9 cellular contexts compared by ENCODE assay signal in the genomic region with DNA sequence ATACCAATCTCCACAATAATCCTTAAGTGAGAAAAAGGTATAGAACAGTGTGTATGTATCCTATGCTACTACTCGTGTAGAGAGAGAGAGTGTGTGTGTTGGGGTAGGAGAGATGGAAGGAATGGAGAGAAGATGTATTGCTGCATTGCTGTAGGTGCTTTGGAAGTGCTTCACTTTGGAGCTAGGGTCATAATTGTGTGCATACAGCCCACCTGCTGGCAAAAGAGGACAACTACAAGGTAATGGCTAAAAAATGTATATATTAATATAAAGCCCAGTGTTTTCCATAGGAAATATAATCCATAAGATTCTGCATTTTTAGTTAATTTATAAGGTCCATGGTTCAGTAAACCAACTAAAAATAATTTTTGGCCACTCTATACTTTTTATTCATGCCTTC. TPM values are rescaled to one million over a fixed set of nuclear protein-coding genes. Genes with fewer than 3 reads are reported as not detected.
DNase-seq lines count a peak whose midpoint lies in the region; ATAC-seq and TF ChIP-seq lines count a peak whose summit lies in the region.
"Had no signal": no experiment of that assay in that cellular context is flagged by ENCODE, and none has a peak within 500 bp of the region (broad histone marks: within the 10 kb centered on the region; RNA-seq: fewer than 3 reads in every experiment).

No MANE protein-coding gene starts in this region.

- peaks cover 5% of the 10 kb centered on the region for H3K4me1 Mint-ChIP-seq in T-helper 17 cell

- TF ChIP-seq CTCF in LNCaP clone FGC (IDR thresholded peaks at IDR 0.05; ENCODE audit: control insufficient read depth, extremely low read depth, insufficient read depth) = peak; percentile 20; the same call in 1 of the 2 replicates

- H3K9me3 ChIP-seq in T-helper 17 cell (ENCODE audit: control insufficient read depth, low read length, poor library complexity, severe bottlenecking) = no peaks in the 10 kb centered on the region
- H3K9me3 ChIP-seq: BLaER1 treated with 17β-estradiol and CSF1 and Interleukin-3, amounts not matched to agents 10 nM and 100 nM had no signal

- H3K27me3 Mint-ChIP-seq in T-helper 17 cell = no peaks in the 10 kb centered on the region

- H3K4me3 Mint-ChIP-seq in T-helper 17 cell = no peak overlapping the region

- no peaks in the 10 kb centered on the region for H3K36me3 Mint-ChIP-seq in T-helper 17 cell (ENCODE audit: low read depth)

- H3K27ac Mint-ChIP-seq in T-helper 17 cell = no peak overlapping the region

- peak; percentile 54 for ATAC-seq in T-helper 17 cell
- ATAC-seq in HG03045 (IDR thresholded peaks at IDR 0.05; ENCODE audit: unreplicated experiment) = no peak
- no peak for ATAC-seq in GM21786 (IDR thresholded peaks at IDR 0.05; ENCODE audit: unreplicated experiment)

- no peak overlapping the region for H3K4me3 ChIP-seq in LNCaP clone FGC (ENCODE audit: low read depth, low read length)
- H3K4me3 ChIP-seq: BLaER1 treated with 17β-estradiol and CSF1 and Interleukin-3, amounts not matched to agents 10 nM and 100 nM had no signal

- peak; percentile 1 for DNase-seq in NCI-H1092 treated with DMSO at 0.1 percent for 48 hours (lab: John Stamatoyannopoulos, UW)
- no peak for DNase-seq in NCI-H1092 (lab: John Stamatoyannopoulos, UW)
- DNase-seq in LNCaP clone FGC (ENCODE audit: low read depth) = no peak
- no peak for DNase-seq in T-helper 17 cell
- peak; percentile 46 to 56 for DNase-seq in lung microvascular endothelial cell (ENCODE audit: low read depth in 2 of 2)
- no peak for DNase-seq in mucosa of gallbladder (ENCODE audit: low spot score)

RNA-seq across cellular contexts. Expression of a gene that starts 36.1 kb away (rescaled TPM):
- 1 to 10 TPM; 2.4 to 3.2 TPM for total RNA-seq in T-helper 17 cell
- 7.8 and 13.9 TPM in 2 replicates for total RNA-seq in lung microvascular endothelial cell
- 16.6 TPM for total RNA-seq in mucosa of gallbladder

RNA-seq across cellular contexts. Expression of a gene that starts 36.2 kb away (rescaled TPM):
- 1 to 10 TPM; 5.7 to 5.9 TPM for total RNA-seq in T-helper 17 cell
- total RNA-seq in lung microvascular endothelial cell = 3.5 and 4.0 TPM in 2 replicates
- total RNA-seq in mucosa of gallbladder = 31.5 TPM

Comparison
In these comparisons a context has a peak if more than half of its experiments do, and no peak if none do; other contexts are left out.
1. DNase-seq: peak in NCI-H1092 treated with DMSO at 0.1 percent for 48 hours (single experiment) and lung microvascular endothelial cell (2 of 2); none in NCI-H1092 (single experiment), LNCaP clone FGC (single experiment), T-helper 17 cell (0 of 3) and mucosa of gallbladder (single experiment).